Comparison of ENCODE assay signal across 1 cellular context in the genomic region with DNA sequence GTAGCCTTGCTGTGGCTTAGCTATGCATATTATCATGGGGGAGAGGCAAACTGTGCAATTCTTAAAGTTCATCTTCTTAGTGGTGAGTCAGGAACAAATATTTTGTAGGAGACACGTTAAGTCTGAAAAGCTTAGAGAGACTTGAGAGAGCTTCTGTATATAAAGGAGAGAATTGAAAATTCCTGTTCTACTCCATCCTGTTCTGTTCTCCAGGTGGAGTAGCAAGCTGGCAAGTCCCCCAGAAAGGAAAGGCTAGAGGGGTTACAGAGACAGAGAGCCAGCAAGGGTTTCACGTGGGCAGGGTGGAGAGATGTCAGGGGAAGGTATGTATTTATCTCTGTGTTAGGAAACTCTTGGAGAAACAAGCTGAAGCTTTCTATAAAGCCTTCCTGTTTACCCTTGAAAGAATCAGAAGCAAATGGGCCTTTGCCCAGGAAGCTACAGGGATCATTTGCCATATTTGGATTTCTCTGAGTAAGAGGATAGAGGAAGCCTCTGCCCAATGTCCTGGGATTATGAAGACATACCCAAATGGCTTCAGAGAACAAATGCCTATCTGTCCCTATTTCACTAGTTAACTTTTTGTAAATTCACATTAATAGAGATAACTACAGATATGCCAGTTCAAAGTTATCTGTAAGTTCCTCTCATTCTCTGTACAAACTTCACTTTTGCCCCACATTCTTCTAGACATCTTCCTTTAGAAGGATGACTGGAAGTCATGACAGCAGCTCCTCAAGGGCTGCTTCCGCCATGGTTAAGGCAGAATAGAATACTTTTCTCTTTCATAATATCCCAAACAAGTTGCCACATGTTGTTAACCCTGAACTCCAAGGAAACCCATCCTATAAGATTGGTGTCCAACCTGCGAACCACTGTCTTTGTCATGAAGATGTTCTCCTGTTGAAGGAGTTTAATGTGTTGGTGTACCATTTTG.
TF ChIP-seq lines count a peak whose summit lies in the region.

No MANE protein-coding gene starts in this region.

TF ChIP-seq in HepG2, 621 proteins besides CTCF, POLR2A, EP300 and RAD21 (continued from another document and continues in another):
- TF ChIP-seq, protein P1, sequence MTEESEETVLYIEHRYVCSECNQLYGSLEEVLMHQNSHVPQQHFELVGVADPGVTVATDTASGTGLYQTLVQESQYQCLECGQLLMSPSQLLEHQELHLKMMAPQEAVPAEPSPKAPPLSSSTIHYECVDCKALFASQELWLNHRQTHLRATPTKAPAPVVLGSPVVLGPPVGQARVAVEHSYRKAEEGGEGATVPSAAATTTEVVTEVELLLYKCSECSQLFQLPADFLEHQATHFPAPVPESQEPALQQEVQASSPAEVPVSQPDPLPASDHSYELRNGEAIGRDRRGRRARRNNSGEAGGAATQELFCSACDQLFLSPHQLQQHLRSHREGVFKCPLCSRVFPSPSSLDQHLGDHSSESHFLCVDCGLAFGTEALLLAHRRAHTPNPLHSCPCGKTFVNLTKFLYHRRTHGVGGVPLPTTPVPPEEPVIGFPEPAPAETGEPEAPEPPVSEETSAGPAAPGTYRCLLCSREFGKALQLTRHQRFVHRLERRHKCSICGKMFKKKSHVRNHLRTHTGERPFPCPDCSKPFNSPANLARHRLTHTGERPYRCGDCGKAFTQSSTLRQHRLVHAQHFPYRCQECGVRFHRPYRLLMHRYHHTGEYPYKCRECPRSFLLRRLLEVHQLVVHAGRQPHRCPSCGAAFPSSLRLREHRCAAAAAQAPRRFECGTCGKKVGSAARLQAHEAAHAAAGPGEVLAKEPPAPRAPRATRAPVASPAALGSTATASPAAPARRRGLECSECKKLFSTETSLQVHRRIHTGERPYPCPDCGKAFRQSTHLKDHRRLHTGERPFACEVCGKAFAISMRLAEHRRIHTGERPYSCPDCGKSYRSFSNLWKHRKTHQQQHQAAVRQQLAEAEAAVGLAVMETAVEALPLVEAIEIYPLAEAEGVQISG (CRISPR knock-in tag; IDR thresholded peaks at IDR 0.05), result 0 out of 2 replicates have a peak, but pooled peaks have one; percentile 18
- TF ChIP-seq HMG20B (CRISPR knock-in tag; conservative IDR thresholded peaks at IDR 0.05), result no peak
- TF ChIP-seq, protein P2, sequence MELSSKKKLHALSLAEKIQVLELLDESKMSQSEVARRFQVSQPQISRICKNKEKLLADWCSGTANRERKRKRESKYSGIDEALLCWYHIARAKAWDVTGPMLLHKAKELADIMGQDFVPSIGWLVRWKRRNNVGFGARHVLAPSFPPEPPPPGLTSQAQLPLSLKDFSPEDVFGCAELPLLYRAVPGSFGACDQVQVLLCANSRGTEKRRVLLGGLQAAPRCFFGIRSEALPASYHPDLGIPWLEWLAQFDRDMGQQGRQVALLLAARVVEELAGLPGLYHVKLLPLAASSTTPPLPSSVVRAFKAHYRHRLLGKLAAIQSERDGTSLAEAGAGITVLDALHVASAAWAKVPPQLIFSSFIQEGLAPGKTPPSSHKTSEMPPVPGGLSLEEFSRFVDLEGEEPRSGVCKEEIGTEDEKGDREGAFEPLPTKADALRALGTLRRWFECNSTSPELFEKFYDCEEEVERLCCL (CRISPR knock-in tag; IDR thresholded peaks at IDR 0.05; ENCODE audit: borderline replicate concordance), result no peak
- TF ChIP-seq, protein P3, sequence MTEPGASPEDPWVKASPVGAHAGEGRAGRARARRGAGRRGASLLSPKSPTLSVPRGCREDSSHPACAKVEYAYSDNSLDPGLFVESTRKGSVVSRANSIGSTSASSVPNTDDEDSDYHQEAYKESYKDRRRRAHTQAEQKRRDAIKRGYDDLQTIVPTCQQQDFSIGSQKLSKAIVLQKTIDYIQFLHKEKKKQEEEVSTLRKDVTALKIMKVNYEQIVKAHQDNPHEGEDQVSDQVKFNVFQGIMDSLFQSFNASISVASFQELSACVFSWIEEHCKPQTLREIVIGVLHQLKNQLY (CRISPR knock-in tag; IDR thresholded peaks at IDR 0.05), result peak; percentile 98
- peak; percentile 76; the same call in 1 of the 2 replicates for TF ChIP-seq HDAC2 (CRISPR knock-in tag; IDR thresholded peaks at IDR 0.05)
- TF ChIP-seq ZNF564 (CRISPR knock-in tag; IDR thresholded peaks at IDR 0.05), result no peak
- TF ChIP-seq ZNF550 (CRISPR knock-in tag; IDR thresholded peaks at IDR 0.05; ENCODE audit: borderline replicate concordance), result no peak
- peak; percentile 75 for TF ChIP-seq TEAD3 (CRISPR knock-in tag; optimal IDR thresholded peaks at IDR 0.05; ENCODE audit: borderline replicate concordance)
- TF ChIP-seq, protein P4, sequence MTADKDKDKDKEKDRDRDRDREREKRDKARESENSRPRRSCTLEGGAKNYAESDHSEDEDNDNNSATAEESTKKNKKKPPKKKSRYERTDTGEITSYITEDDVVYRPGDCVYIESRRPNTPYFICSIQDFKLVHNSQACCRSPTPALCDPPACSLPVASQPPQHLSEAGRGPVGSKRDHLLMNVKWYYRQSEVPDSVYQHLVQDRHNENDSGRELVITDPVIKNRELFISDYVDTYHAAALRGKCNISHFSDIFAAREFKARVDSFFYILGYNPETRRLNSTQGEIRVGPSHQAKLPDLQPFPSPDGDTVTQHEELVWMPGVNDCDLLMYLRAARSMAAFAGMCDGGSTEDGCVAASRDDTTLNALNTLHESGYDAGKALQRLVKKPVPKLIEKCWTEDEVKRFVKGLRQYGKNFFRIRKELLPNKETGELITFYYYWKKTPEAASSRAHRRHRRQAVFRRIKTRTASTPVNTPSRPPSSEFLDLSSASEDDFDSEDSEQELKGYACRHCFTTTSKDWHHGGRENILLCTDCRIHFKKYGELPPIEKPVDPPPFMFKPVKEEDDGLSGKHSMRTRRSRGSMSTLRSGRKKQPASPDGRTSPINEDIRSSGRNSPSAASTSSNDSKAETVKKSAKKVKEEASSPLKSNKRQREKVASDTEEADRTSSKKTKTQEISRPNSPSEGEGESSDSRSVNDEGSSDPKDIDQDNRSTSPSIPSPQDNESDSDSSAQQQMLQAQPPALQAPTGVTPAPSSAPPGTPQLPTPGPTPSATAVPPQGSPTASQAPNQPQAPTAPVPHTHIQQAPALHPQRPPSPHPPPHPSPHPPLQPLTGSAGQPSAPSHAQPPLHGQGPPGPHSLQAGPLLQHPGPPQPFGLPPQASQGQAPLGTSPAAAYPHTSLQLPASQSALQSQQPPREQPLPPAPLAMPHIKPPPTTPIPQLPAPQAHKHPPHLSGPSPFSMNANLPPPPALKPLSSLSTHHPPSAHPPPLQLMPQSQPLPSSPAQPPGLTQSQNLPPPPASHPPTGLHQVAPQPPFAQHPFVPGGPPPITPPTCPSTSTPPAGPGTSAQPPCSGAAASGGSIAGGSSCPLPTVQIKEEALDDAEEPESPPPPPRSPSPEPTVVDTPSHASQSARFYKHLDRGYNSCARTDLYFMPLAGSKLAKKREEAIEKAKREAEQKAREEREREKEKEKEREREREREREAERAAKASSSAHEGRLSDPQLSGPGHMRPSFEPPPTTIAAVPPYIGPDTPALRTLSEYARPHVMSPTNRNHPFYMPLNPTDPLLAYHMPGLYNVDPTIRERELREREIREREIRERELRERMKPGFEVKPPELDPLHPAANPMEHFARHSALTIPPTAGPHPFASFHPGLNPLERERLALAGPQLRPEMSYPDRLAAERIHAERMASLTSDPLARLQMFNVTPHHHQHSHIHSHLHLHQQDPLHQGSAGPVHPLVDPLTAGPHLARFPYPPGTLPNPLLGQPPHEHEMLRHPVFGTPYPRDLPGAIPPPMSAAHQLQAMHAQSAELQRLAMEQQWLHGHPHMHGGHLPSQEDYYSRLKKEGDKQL (CRISPR knock-in tag; IDR thresholded peaks at IDR 0.05; ENCODE audit: low read depth), result no peak
- 0 out of 2 replicates have a peak, but pooled peaks have one; percentile 54 for TF ChIP-seq RARG (CRISPR knock-in tag; IDR thresholded peaks at IDR 0.05; ENCODE audit: low read depth)
- TF ChIP-seq, protein P5, sequence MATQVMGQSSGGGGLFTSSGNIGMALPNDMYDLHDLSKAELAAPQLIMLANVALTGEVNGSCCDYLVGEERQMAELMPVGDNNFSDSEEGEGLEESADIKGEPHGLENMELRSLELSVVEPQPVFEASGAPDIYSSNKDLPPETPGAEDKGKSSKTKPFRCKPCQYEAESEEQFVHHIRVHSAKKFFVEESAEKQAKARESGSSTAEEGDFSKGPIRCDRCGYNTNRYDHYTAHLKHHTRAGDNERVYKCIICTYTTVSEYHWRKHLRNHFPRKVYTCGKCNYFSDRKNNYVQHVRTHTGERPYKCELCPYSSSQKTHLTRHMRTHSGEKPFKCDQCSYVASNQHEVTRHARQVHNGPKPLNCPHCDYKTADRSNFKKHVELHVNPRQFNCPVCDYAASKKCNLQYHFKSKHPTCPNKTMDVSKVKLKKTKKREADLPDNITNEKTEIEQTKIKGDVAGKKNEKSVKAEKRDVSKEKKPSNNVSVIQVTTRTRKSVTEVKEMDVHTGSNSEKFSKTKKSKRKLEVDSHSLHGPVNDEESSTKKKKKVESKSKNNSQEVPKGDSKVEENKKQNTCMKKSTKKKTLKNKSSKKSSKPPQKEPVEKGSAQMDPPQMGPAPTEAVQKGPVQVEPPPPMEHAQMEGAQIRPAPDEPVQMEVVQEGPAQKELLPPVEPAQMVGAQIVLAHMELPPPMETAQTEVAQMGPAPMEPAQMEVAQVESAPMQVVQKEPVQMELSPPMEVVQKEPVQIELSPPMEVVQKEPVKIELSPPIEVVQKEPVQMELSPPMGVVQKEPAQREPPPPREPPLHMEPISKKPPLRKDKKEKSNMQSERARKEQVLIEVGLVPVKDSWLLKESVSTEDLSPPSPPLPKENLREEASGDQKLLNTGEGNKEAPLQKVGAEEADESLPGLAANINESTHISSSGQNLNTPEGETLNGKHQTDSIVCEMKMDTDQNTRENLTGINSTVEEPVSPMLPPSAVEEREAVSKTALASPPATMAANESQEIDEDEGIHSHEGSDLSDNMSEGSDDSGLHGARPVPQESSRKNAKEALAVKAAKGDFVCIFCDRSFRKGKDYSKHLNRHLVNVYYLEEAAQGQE (IDR thresholded peaks at IDR 0.05; ENCODE audit: borderline replicate concordance in 1 of 2, low read depth in 1 of 2, low read length in 2 of 2), result no peak; a peak in 1 of 4 replicates
- TF ChIP-seq, protein P6, sequence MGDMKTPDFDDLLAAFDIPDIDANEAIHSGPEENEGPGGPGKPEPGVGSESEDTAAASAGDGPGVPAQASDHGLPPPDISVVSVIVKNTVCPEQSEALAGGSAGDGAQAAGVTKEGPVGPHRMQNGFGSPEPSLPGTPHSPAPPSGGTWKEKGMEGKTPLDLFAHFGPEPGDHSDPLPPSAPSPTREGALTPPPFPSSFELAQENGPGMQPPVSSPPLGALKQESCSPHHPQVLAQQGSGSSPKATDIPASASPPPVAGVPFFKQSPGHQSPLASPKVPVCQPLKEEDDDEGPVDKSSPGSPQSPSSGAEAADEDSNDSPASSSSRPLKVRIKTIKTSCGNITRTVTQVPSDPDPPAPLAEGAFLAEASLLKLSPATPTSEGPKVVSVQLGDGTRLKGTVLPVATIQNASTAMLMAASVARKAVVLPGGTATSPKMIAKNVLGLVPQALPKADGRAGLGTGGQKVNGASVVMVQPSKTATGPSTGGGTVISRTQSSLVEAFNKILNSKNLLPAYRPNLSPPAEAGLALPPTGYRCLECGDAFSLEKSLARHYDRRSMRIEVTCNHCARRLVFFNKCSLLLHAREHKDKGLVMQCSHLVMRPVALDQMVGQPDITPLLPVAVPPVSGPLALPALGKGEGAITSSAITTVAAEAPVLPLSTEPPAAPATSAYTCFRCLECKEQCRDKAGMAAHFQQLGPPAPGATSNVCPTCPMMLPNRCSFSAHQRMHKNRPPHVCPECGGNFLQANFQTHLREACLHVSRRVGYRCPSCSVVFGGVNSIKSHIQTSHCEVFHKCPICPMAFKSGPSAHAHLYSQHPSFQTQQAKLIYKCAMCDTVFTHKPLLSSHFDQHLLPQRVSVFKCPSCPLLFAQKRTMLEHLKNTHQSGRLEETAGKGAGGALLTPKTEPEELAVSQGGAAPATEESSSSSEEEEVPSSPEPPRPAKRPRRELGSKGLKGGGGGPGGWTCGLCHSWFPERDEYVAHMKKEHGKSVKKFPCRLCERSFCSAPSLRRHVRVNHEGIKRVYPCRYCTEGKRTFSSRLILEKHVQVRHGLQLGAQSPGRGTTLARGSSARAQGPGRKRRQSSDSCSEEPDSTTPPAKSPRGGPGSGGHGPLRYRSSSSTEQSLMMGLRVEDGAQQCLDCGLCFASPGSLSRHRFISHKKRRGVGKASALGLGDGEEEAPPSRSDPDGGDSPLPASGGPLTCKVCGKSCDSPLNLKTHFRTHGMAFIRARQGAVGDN (CRISPR knock-in tag; IDR thresholded peaks at IDR 0.05), result no peak
- TF ChIP-seq, protein P7, sequence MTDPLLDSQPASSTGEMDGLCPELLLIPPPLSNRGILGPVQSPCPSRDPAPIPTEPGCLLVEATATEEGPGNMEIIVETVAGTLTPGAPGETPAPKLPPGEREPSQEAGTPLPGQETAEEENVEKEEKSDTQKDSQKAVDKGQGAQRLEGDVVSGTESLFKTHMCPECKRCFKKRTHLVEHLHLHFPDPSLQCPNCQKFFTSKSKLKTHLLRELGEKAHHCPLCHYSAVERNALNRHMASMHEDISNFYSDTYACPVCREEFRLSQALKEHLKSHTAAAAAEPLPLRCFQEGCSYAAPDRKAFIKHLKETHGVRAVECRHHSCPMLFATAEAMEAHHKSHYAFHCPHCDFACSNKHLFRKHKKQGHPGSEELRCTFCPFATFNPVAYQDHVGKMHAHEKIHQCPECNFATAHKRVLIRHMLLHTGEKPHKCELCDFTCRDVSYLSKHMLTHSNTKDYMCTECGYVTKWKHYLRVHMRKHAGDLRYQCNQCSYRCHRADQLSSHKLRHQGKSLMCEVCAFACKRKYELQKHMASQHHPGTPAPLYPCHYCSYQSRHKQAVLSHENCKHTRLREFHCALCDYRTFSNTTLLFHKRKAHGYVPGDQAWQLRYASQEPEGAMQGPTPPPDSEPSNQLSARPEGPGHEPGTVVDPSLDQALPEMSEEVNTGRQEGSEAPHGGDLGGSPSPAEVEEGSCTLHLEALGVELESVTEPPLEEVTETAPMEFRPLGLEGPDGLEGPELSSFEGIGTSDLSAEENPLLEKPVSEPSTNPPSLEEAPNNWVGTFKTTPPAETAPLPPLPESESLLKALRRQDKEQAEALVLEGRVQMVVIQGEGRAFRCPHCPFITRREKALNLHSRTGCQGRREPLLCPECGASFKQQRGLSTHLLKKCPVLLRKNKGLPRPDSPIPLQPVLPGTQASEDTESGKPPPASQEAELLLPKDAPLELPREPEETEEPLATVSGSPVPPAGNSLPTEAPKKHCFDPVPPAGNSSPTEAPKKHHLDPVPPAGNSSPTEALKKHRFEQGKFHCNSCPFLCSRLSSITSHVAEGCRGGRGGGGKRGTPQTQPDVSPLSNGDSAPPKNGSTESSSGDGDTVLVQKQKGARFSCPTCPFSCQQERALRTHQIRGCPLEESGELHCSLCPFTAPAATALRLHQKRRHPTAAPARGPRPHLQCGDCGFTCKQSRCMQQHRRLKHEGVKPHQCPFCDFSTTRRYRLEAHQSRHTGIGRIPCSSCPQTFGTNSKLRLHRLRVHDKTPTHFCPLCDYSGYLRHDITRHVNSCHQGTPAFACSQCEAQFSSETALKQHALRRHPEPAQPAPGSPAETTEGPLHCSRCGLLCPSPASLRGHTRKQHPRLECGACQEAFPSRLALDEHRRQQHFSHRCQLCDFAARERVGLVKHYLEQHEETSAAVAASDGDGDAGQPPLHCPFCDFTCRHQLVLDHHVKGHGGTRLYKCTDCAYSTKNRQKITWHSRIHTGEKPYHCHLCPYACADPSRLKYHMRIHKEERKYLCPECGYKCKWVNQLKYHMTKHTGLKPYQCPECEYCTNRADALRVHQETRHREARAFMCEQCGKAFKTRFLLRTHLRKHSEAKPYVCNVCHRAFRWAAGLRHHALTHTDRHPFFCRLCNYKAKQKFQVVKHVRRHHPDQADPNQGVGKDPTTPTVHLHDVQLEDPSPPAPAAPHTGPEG (CRISPR knock-in tag; IDR thresholded peaks at IDR 0.05), result no peak; the same call in 1 of the 2 replicates
- TF ChIP-seq ZNF552 (CRISPR knock-in tag; IDR thresholded peaks at IDR 0.05; ENCODE audit: borderline replicate concordance), result no peak
